Comparison of ENCODE assay signal across 12 cellular contexts in the genomic region with DNA sequence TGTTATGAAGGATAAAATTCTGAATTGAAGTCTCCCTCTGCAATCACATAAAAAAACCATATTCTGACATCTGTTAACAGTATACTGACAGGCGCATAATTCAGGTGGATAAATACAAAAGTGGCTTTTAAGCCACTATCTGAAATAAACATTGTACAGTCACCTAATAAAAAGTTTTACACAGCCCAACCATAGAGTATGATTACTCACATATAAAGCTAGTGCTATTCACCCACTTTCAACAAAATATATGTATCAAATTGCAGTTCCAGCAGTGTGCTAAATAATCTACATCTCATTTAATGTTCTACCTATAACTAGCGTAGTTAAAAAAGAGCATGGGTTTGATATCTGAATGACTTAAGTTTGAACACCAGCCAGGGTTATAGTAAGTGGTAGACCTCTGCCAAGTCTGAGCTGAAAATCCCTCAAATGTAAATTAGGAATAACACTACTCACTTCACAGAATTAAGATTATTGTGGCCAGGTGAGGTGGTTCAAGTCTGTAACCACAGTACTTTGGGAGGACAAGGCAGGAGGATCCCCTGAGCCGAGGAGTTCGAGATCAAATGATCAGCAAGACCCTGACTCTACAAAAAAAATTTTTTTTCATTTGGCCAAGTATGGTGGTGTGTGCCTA. TPM values are rescaled to one million over a fixed set of nuclear protein-coding genes. Genes with fewer than 3 reads are reported as not detected.
DNase-seq lines count a peak whose midpoint lies in the region; ATAC-seq, FAIRE-seq and TF ChIP-seq lines count a peak whose summit lies in the region.
"Had no signal": no experiment of that assay in that cellular context is flagged by ENCODE, and none has a peak within 500 bp of the region (broad histone marks: within the 10 kb centered on the region; RNA-seq: fewer than 3 reads in every experiment).

No MANE protein-coding gene starts in this region.

- in situ Hi-C loops in K562 (cut with MboI), result no loop called here

- DNase-seq in left ventricle myocardium inferior (no peak), Right ventricle myocardium inferior (ENCODE audit: missing footprints) (no peak), K562 (ENCODE audit: extremely low read depth in 1 of 4, low spot score in 3 of 4) (no peak), aorta (no peak), NCI-H2081 treated with DMSO at 0.1 percent for 48 hours (lab: John Stamatoyannopoulos, UW) (no peak), NCI-H2171 (lab: John Stamatoyannopoulos, UW) (no peak)
- DNase-seq: DMS79; effector CD4-positive, alpha-beta T cell; T-helper 9 cell had no signal

- H3K4me3 ChIP-seq in left ventricle myocardium inferior (peak overlapping the region; percentile 85), K562 (peak overlapping the region; percentile 62), mononuclear cell (ENCODE audit: low read length) (peak overlapping the region; percentile 64), aorta (ENCODE audit: low read length in 2 of 2) (peak overlapping the region; percentile 13 to 61)

- 44% methylated on average over 4 of the region's 4 CpGs for WGBS in K562 (ENCODE audit: insufficient coverage, low coverage, missing lambda C conversion rate)
- WGBS in aorta, 2 donors, result 37 to 47% methylated on average over 4 of the region's 4 CpGs

- H3K9me3 ChIP-seq in left ventricle myocardium inferior (replicated peaks), result no peaks in the 10 kb centered on the region
- H3K9me3 ChIP-seq in K562 (replicated peaks; ENCODE audit: control insufficient read depth, insufficient read depth, low read depth, low read length), result no peaks in the 10 kb centered on the region
- H3K9me3 ChIP-seq in mononuclear cell (ENCODE audit: low read depth, low read length), result no peaks in the 10 kb centered on the region
- H3K9me3 ChIP-seq in aorta (ENCODE audit: control insufficient read depth, low read length), result no peaks in the 10 kb centered on the region

- TF ChIP-seq CTCF in left ventricle myocardium inferior (IDR thresholded peaks at IDR 0.05; ENCODE audit: borderline replicate concordance) (no peak), K562 (IDR thresholded peaks at IDR 0.05 in 2 of 3, conservative IDR thresholded peaks at IDR 0.05 in 1 of 3; ENCODE audit: insufficient read depth in 2 of 3, low read depth in 1 of 3, low read length in 3 of 3) (no peak)

- H2AFZ ChIP-seq in K562 (ENCODE audit: low read depth, low read length), result no peak overlapping the region

- H3K36me3 ChIP-seq in left ventricle myocardium inferior (no peaks in the 10 kb centered on the region), K562 (ENCODE audit: control insufficient read depth, insufficient read depth, low read length) (peaks cover 41% of the 10 kb centered on the region), aorta (ENCODE audit: control insufficient read depth in 1 of 2, insufficient read depth in 2 of 2, low read length in 1 of 2) (no peaks in the 10 kb centered on the region)

- BruUV-seq in K562 (replicated peaks; lab: Mats Ljungman, UMichigan), result no TSS peak

- H3K4me2 ChIP-seq in K562 (ENCODE audit: insufficient read depth, low read length), result peak overlapping the region; percentile 93

- ATAC-seq in Right ventricle myocardium inferior (no peak), K562 (no peak), aorta (ENCODE audit: low FRiP score) (no peak)
- no peak for ATAC-seq in activated CD4-positive, CD25-positive, alpha-beta regulatory T cell treated with anti-CD3 and anti-CD28 coated beads, Interleukin-2, amount 50 U/mL, for 24 hours

- H4K20me1 ChIP-seq in K562 (replicated peaks; ENCODE audit: control insufficient read depth, insufficient read depth, low read length), result peaks cover 32% of the 10 kb centered on the region

- H3K4me1 ChIP-seq in left ventricle myocardium inferior, result peaks cover 91% of the 10 kb centered on the region
- H3K4me1 ChIP-seq in K562 (replicated peaks in 1 of 2; ENCODE audit: control insufficient read depth in 2 of 2, insufficient read depth in 2 of 2, low read length in 2 of 2), result peaks cover 35 to 38% of the 10 kb centered on the region in 2 experiments
- H3K4me1 ChIP-seq in mononuclear cell (ENCODE audit: insufficient read depth, low read length), result peaks cover 54% of the 10 kb centered on the region
- peaks cover 0 to 5% of the 10 kb centered on the region in 2 donors for H3K4me1 ChIP-seq in aorta (ENCODE audit: control insufficient read depth in 1 of 2, insufficient read depth in 2 of 2, low read length in 2 of 2)

- TF ChIP-seq RAD21 in K562 (CRISPR knock-in tag; conservative IDR thresholded peaks at IDR 0.05 in 1 of 2, IDR thresholded peaks at IDR 0.05 in 1 of 2), result no peak

- POLR2A ChIA-PET in K562 (lab: Yijun Ruan, JAX), result interaction anchor here (0.6 to 3.3 kb wide), 4 partner anchors 14 to 112 kb away, joined by 3 to 13 read pairs (median 4); no protein-coding TSS in a partner anchor

- peak overlapping the region; percentile 11 to 49; a peak in 3 of 4 replicates for H3K9ac ChIP-seq in K562 (ENCODE audit: insufficient read depth in 1 of 2, low read depth in 2 of 2, low read length in 2 of 2)

- peak overlapping the region; percentile 4 for H3K27ac ChIP-seq in left ventricle myocardium inferior (replicated peaks)
- peak overlapping the region; percentile 11; the same call in 1 of the 3 replicates for H3K27ac ChIP-seq in K562 (ENCODE audit: extremely low read depth, low read depth, low read length)
- no peak overlapping the region for H3K27ac ChIP-seq in aorta (ENCODE audit: low read depth in 1 of 2, low read length in 2 of 2)

- no peaks in the 10 kb centered on the region for H3K9me1 ChIP-seq in K562 (ENCODE audit: control insufficient read depth, insufficient read depth, low read length)

- CTCF ChIA-PET in K562 (lab: Yijun Ruan, JAX; ENCODE audit: low intra/inter-chr PET ratio), result interaction anchor here (0.6 kb wide), 1 partner anchor 61 kb away, joined by 5 read pairs; no protein-coding TSS in a partner anchor

- intact Hi-C loops in left ventricle myocardium inferior (cut with micrococcal nuclease), result loop anchor here (10.0 kb wide), 2 partner anchors 53 to 117 kb away; no protein-coding TSS in a partner anchor
- intact Hi-C loops in Right ventricle myocardium inferior (cut with DNase I), result no loop called here
- intact Hi-C loops in K562 (cut with micrococcal nuclease), result loop anchor here (1.0 kb wide), 1 partner anchor 10 kb away; no protein-coding TSS in a partner anchor
- intact Hi-C loops in aorta (cut with DNase I), result no loop called here

- H3K79me2 ChIP-seq in K562 (ENCODE audit: control insufficient read depth, insufficient read depth, low read length), result peaks cover 85% of the 10 kb centered on the region

- FAIRE-seq in K562 (lab: Jason Lieb, UNC), result no peak
- FAIRE-seq: H1 had no signal

- TF ChIP-seq EP300 in K562 (IDR thresholded peaks at IDR 0.05; ENCODE audit: low read length), result no peak

- TF ChIP-seq POLR2A in K562 (conservative IDR thresholded peaks at IDR 0.05), result no peak

- H3K27me3 ChIP-seq in left ventricle myocardium inferior (ENCODE audit: low read depth) (no peaks in the 10 kb centered on the region), K562 (ENCODE audit: control insufficient read depth in 2 of 2, insufficient read depth in 2 of 2, low read length in 2 of 2) (no peaks in the 10 kb centered on the region), mononuclear cell (ENCODE audit: insufficient read depth, low read length) (no peaks in the 10 kb centered on the region), aorta (ENCODE audit: control insufficient read depth in 1 of 2, insufficient read depth in 2 of 2, low read length in 1 of 2) (no peaks in the 10 kb centered on the region)

TF ChIP-seq in K562, 482 proteins besides CTCF, POLR2A, EP300 and RAD21:
- TF ChIP-seq, protein P1, sequence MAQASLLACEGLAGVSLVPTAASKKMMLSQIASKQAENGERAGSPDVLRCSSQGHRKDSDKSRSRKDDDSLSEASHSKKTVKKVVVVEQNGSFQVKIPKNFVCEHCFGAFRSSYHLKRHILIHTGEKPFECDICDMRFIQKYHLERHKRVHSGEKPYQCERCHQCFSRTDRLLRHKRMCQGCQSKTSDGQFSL (CRISPR knock-in tag; IDR thresholded peaks at IDR 0.05), result no peak
- TF ChIP-seq, protein P1 (tag; IDR thresholded peaks at IDR 0.05), result peak in 1 of 2 experiments; percentile 24; a peak in 1 of 4 replicates
- no peak for TF ChIP-seq FOXK2 (conservative IDR thresholded peaks at IDR 0.05 in 1 of 2, IDR thresholded peaks at IDR 0.05 in 1 of 2; ENCODE audit: low read depth in 2 of 2)

RNA-seq across cellular contexts. Expression of a gene that starts 3.9 kb away (rescaled TPM):
- total RNA-seq in left ventricle myocardium inferior (83.2 TPM), Right ventricle myocardium inferior (86.0 TPM), K562 (2014; rRNA removed) (18.4 TPM in 2 replicates), K562 (2014; rRNA removed; fragmentation: Illumina TruSeq; extraction: Trizol) (30.7 and 31.8 TPM in 2 replicates), K562 (2015; rRNA removed; fragmentation: Illumina TruSeq; extraction: Trizol) (31.4 and 32.9 TPM in 2 replicates), K562 (2021) (24.6 and 25.0 TPM in 2 replicates), mononuclear cell (19.0 TPM), aorta (10 to 100 TPM; 35.1 to 50.4 TPM)
- total RNA-seq in K562 (2011; cell fraction: chromatin; rRNA removed; ENCODE audit: low replicate concordance), result 9.0 and 24.6 TPM in 2 replicates
- 8.0 and 10.8 TPM in 2 replicates for total RNA-seq in K562 (2011; cell fraction: nucleolus; rRNA removed)
- 13.1 and 13.6 TPM in 2 replicates for total RNA-seq in K562 (2011; cell fraction: nucleoplasm; rRNA removed)
- polyA plus RNA-seq in K562 (2011; rRNA removed) (38.2 and 54.3 TPM in 2 replicates), K562 (2014; fragmentation: Illumina TruSeq; extraction: Trizol) (27.1 and 29.3 TPM in 2 replicates), K562 (2014; fragmentation: Nextera tagmentation; extraction: Ambion mirVana) (1 to 10 TPM; 5.2 to 5.6 TPM), K562 (2014; rRNA removed) (14.1 and 17.2 TPM in 2 replicates), aorta (10 to 100 TPM; 11.7 to 21.2 TPM)
- 13.5 and 21.9 TPM in 2 replicates for polyA plus RNA-seq in K562 (2011; cell fraction: cytosol; rRNA removed)
- 6.9 and 13.0 TPM in 2 replicates for polyA plus RNA-seq in K562 (2011; cell fraction: nucleus; rRNA removed)
- 18.9 and 39.6 TPM in 2 replicates for polyA plus RNA-seq in K562 (2012)
- 106 and 110 TPM in 2 replicates for polyA minus RNA-seq in K562 (2011; rRNA and poly(A)+ RNA removed)
- polyA minus RNA-seq in K562 (2011; cell fraction: cytosol; rRNA and poly(A)+ RNA removed), result 25.7 and 40.9 TPM in 2 replicates
- 13.1 and 21.5 TPM in 2 replicates for polyA minus RNA-seq in K562 (2011; cell fraction: nucleus; rRNA and poly(A)+ RNA removed)

Comparison
In these comparisons a context has a peak if more than half of its experiments do, and no peak if none do; other contexts are left out.
1. intact Hi-C loops: an anchor here in left ventricle myocardium inferior (10.0 kb wide) and K562 (1.0 kb wide); none called in Right ventricle myocardium inferior and aorta.
2. H3K27ac ChIP-seq: peak in left ventricle myocardium inferior (single experiment) and K562 (single experiment); none in aorta (0 of 2).
3. Peak in every context shown above with its lines, with median percentiles within 50 percentile points of each other: H3K4me3 ChIP-seq.